Comparison of ENCODE assay signal across 23 cellular contexts in genomic region chr9:95635986-95636600, GRCh38.
A peak's percentile ranks its signal among the peaks of the same experiment; 100 is the strongest.
DNase-seq lines count a peak whose midpoint lies in the region; ATAC-seq, FAIRE-seq and TF ChIP-seq lines count a peak whose summit lies in the region.
"Had no signal": no experiment of that assay in that cellular context is flagged by ENCODE, and none has a peak within 500 bp of the region (broad histone marks: within the 10 kb centered on the region; RNA-seq: fewer than 3 reads in every experiment).

No MANE protein-coding gene starts in this region.

- peaks cover 30% of the 10 kb centered on the region for H3K4me1 Mint-ChIP-seq in astrocyte (ENCODE audit: low read depth, unreplicated experiment)
- H3K4me1 Mint-ChIP-seq: CD8-positive, alpha-beta memory T cell; IgD-negative memory B cell had no signal

- no peak overlapping the region for H3K14ac ChIP-seq in neuronal stem cell (ENCODE audit: low read length)

- peak overlapping the region; percentile 4 for H3K18ac ChIP-seq in neuronal stem cell (ENCODE audit: low read length)

- H4K20me1 ChIP-seq in astrocyte (ENCODE audit: insufficient read depth, low read length): no peaks in the 10 kb centered on the region
- H4K20me1 ChIP-seq in smooth muscle cell (ENCODE audit: low read depth): no peaks in the 10 kb centered on the region

- no peak overlapping the region for H3K9ac ChIP-seq in astrocyte (ENCODE audit: low read length)
- H3K9ac ChIP-seq in neuronal stem cell (ENCODE audit: low read depth, low read length, poor library complexity): no peak overlapping the region
- H3K9ac ChIP-seq in smooth muscle cell (ENCODE audit: low read depth): no peak overlapping the region

- H3K4me3 Mint-ChIP-seq in astrocyte (ENCODE audit: unreplicated experiment): no peak overlapping the region
- H3K4me3 Mint-ChIP-seq: CD4-positive, CD25-positive, alpha-beta regulatory T cell; CD8-positive, alpha-beta memory T cell; H9; IgD-negative memory B cell had no signal

- no peak overlapping the region for H2BK12ac ChIP-seq in neuronal stem cell (ENCODE audit: low read length)

- H3K4me1 ChIP-seq in astrocyte (ENCODE audit: insufficient read depth, low read length): no peaks in the 10 kb centered on the region
- H3K4me1 ChIP-seq in neuronal stem cell (ENCODE audit: control insufficient read depth in 2 of 2, insufficient read depth in 1 of 2, low read depth in 1 of 2, low read length in 2 of 2): peaks cover 0 to 6% of the 10 kb centered on the region in 2 donors
- H3K4me1 ChIP-seq in smooth muscle cell (ENCODE audit: low read depth): peaks cover 20% of the 10 kb centered on the region
- H3K4me1 ChIP-seq: BE2C, Caco-2 had no signal

- H3K9me3 Mint-ChIP-seq in astrocyte (ENCODE audit: unreplicated experiment): peaks cover 2% of the 10 kb centered on the region
- H3K9me3 Mint-ChIP-seq: H9 had no signal

- peaks cover 1% of the 10 kb centered on the region for H3K36me3 Mint-ChIP-seq in astrocyte (ENCODE audit: low read depth, unreplicated experiment)

- no peak overlapping the region for H3K27ac ChIP-seq in astrocyte (ENCODE audit: low read depth, low read length)
- no peak overlapping the region for H3K27ac ChIP-seq in neuronal stem cell (replicated peaks; ENCODE audit: low read length)
- no peak overlapping the region for H3K27ac ChIP-seq in smooth muscle cell (ENCODE audit: low read depth)

- no peaks in the 10 kb centered on the region for H3K36me3 ChIP-seq in astrocyte (ENCODE audit: insufficient read depth, low read length)
- H3K36me3 ChIP-seq in neuronal stem cell (replicated peaks in 1 of 2; ENCODE audit: control insufficient read depth in 2 of 2, insufficient read depth in 2 of 2, low read length in 2 of 2): no peaks in the 10 kb centered on the region
- no peaks in the 10 kb centered on the region for H3K36me3 ChIP-seq in smooth muscle cell (ENCODE audit: low read depth)
- H3K36me3 ChIP-seq: BE2C had no signal

- no peak overlapping the region for H4K91ac ChIP-seq in neuronal stem cell (ENCODE audit: low read depth, low read length, poor library complexity)

- no peaks in the 10 kb centered on the region for H3K79me1 ChIP-seq in neuronal stem cell (ENCODE audit: low read depth, low read length)

- FAIRE-seq in astrocyte (lab: Jason Lieb, UNC): no peak
- FAIRE-seq: D721Med, GM12878, GM19239, HepG2 had no signal

- H3K27me3 ChIP-seq in astrocyte (ENCODE audit: insufficient read depth, low read length) (peaks cover 8% of the 10 kb centered on the region), neuronal stem cell (ENCODE audit: control insufficient read depth in 3 of 3, insufficient read depth in 3 of 3, low read depth in 1 of 3, low read length in 3 of 3) (peaks cover 0 to 4% (median 0%) of the 10 kb centered on the region in 3 experiments), smooth muscle cell (ENCODE audit: low read depth) (no peaks in the 10 kb centered on the region)
- H3K27me3 ChIP-seq: BE2C had no signal

- no peak overlapping the region for H3K4ac ChIP-seq in neuronal stem cell (ENCODE audit: low read length)

- H3K27me3 Mint-ChIP-seq in astrocyte (ENCODE audit: low read depth, unreplicated experiment): no peaks in the 10 kb centered on the region

- H3K4me3 ChIP-seq in astrocyte (ENCODE audit: insufficient read depth, low read depth, low read length): no peak overlapping the region
- H3K4me3 ChIP-seq in neuronal stem cell (ENCODE audit: low read length in 2 of 2): no peak overlapping the region
- no peak overlapping the region for H3K4me3 ChIP-seq in smooth muscle cell
- H3K4me3 ChIP-seq: GM12878 had no signal

- H2BK15ac ChIP-seq in neuronal stem cell (ENCODE audit: low read length): peak overlapping the region; percentile 6

- H2BK120ac ChIP-seq in neuronal stem cell (ENCODE audit: low read depth, low read length): no peak overlapping the region

- H3K27ac Mint-ChIP-seq in astrocyte (ENCODE audit: unreplicated experiment): peak overlapping the region; percentile 85
- H3K27ac Mint-ChIP-seq: CD4-positive, CD25-positive, alpha-beta regulatory T cell; H9; IgD-negative memory B cell had no signal

- H2AK5ac ChIP-seq in neuronal stem cell (ENCODE audit: low read depth, low read length): no peak overlapping the region

- H2BK5ac ChIP-seq in neuronal stem cell (ENCODE audit: low read length): no peak overlapping the region

- DNase-seq in EL: peak; percentile 28
- no peak for DNase-seq in astrocyte (ENCODE audit: low read depth)
- no peak for DNase-seq in neuronal stem cell (ENCODE audit: low spot score)
- DNase-seq in smooth muscle cell (lab: John Stamatoyannopoulos, UW; ENCODE audit: unreplicated experiment): no peak
- no peak for DNase-seq in COLO829 (ENCODE audit: low spot score)
- DNase-seq: ACHN; BE2C; C1 segment of cervical spinal cord; Caco-2; CD4-positive, CD25-positive, alpha-beta regulatory T cell; CD8-positive, alpha-beta memory T cell; DMS153; DMS79; GOT3; H9; KBM-7 had no signal

- H3K4me2 ChIP-seq in astrocyte (ENCODE audit: low read length): no peak overlapping the region
- H3K4me2 ChIP-seq in neuronal stem cell (ENCODE audit: insufficient read depth, low read length, poor library complexity, severe bottlenecking): no peak overlapping the region
- peak overlapping the region; percentile 40 for H3K4me2 ChIP-seq in smooth muscle cell

- no peak overlapping the region for H2AFZ ChIP-seq in astrocyte (ENCODE audit: low read depth, low read length)
- no peak overlapping the region for H2AFZ ChIP-seq in neuronal stem cell (ENCODE audit: low read length)
- H2AFZ ChIP-seq in smooth muscle cell (ENCODE audit: low read depth): no peak overlapping the region

- H3K9me3 ChIP-seq in astrocyte (ENCODE audit: insufficient read depth, low read depth, low read length) (no peaks in the 10 kb centered on the region), neuronal stem cell (replicated peaks in 1 of 2; ENCODE audit: control insufficient read depth in 2 of 2, insufficient read depth in 1 of 2, low read depth in 1 of 2, low read length in 2 of 2) (peaks cover 0 to 4% of the 10 kb centered on the region in 2 donors), smooth muscle cell (replicated peaks; ENCODE audit: low read depth) (no peaks in the 10 kb centered on the region)
- H3K9me3 ChIP-seq: BE2C, Caco-2 had no signal

- no peak for TF ChIP-seq CTCF in astrocyte (IDR thresholded peaks at IDR 0.05; ENCODE audit: insufficient read depth, low read depth, low read length)
- TF ChIP-seq CTCF in smooth muscle cell (IDR thresholded peaks at IDR 0.05; ENCODE audit: borderline replicate concordance, insufficient read depth, poor library complexity, severe bottlenecking): no peak

- no CpG with 5 or more reads among the region's 3 CpGs for WGBS in neuronal stem cell (ENCODE audit: extremely low coverage in 2 of 2, insufficient read length in 2 of 2, insufficient replicate concordance in 1 of 2), 2 donors
- WGBS in smooth muscle cell (ENCODE audit: low lambda C conversion rate): 77% methylated on average over 3 of the region's 3 CpGs

- H3K79me2 ChIP-seq in astrocyte (ENCODE audit: insufficient read depth, low read length) (no peaks in the 10 kb centered on the region), smooth muscle cell (ENCODE audit: low read depth) (no peaks in the 10 kb centered on the region)

- no peak overlapping the region for H4K8ac ChIP-seq in neuronal stem cell (ENCODE audit: low read depth, low read length)

- no peak for ATAC-seq in GM18907 (IDR thresholded peaks at IDR 0.05; ENCODE audit: unreplicated experiment)
- no peak for ATAC-seq in GM21515 (IDR thresholded peaks at IDR 0.05; ENCODE audit: unreplicated experiment)
- ATAC-seq: GM12878, HepG2 had no signal

- no peak overlapping the region for H3K23ac ChIP-seq in neuronal stem cell (ENCODE audit: low read depth, low read length, poor library complexity)

- H3F3A ChIP-seq in smooth muscle cell (ENCODE audit: low read depth): no peaks in the 10 kb centered on the region
